ENCODE assay signal across 38 cellular contexts in the genomic region with DNA sequence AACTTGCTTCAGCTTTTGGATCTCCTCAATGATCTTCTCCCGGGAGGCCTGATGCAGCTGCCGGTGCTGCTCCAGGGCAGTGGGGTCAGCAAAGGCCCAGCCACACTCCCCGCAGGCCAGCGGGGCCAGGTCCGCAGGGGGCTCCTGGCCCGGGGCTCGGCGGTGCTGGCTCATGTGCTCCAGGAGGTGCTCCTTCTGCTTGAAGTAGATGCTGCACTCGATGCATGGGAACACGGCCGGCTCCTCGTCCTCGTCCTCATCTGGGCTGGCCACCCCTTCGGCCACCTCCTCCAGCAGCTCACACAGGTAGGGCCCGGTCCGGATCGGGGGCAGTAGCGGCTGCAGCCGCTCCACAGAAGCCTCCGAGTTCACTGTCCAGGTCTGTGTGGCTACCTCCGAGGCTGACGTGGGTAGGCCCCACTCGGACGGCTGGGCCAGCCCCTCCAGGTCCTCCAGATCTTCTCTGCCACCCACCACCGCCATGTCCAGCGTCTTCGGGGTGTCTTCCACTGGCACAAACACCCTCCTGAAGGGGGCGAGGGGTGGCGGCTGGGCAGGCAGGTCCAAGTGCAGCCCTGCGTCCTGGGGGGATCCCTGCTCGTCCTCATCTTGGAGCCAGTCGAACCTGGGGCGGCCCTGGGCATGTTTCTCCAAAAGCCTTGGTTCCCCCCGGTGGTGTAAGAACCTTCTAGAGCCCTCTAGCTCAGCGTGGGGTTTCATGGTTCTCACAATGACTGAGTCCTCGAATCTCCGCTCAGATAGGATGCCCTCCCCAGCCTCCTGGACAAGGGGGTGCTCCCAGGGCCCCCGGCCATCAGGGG. TPM values are rescaled to one million over a fixed set of nuclear protein-coding genes. Genes with fewer than 3 reads are reported as not detected.
"Had no signal": no experiment of that assay in that cellular context is flagged by ENCODE, and none has a peak within 500 bp of the region (broad histone marks: within the 10 kb centered on the region; RNA-seq: fewer than 3 reads in every experiment).

No MANE protein-coding gene starts in this region.

- DNase-seq: activated CD4-positive, alpha-beta T cell treated with anti-CD3 and anti-CD28 coated beads for 1 hour; activated CD4-positive, alpha-beta T cell treated with anti-CD3 and anti-CD28 coated beads for 48 hours; activated CD4-positive, CD25-positive, alpha-beta regulatory T cell; activated CD8-positive, alpha-beta T cell treated with anti-CD3 and anti-CD28 coated beads for 36 hours; activated gamma-delta T cell; activated naive CD4-positive, alpha-beta T cell treated with Interleukin-2 at 50 U/mL for 16 hours; activated T-cell treated with anti-CD3 and anti-CD28 coated beads, Interleukin-2, amount 50 U/mL, for 24 hours; Karpas-422; NCI-H1048; NCI-H1105 treated with DMSO at 0.1 percent for 48 hours; NCI-H1436 treated with DMSO at 0.1 percent for 48 hours; NCI-H1694 treated with DMSO at 0.1 percent for 48 hours; NCI-H2029 treated with DMSO at 0.1 percent for 48 hours; NCI-H2107; NCI-H2171; NCI-H510A; NCI-H526; NCI-H748 treated with DMSO at 0.1 percent for 48 hours; NK-92 treated with Interleukin-12 subunit alpha and Interleukin-12 subunit beta, amount 100 ng/mL, for 24 hours; PC-9; Right ventricle myocardium superior; SW 1271; T-helper 1 cell; T-helper 2 cell; T-helper 9 cell; WERI-Rb-1 had no signal

- H3K27ac ChIP-seq: adrenal gland, body of pancreas, breast epithelium, PC-9, RWPE1, WERI-Rb-1 had no signal

- H3K4me3 ChIP-seq: adrenal gland, body of pancreas, breast epithelium, MG63, PC-9 had no signal

- H2AFZ ChIP-seq: PC-9 had no signal

- H3K9me3 ChIP-seq: adrenal gland, body of pancreas, breast epithelium, MG63 had no signal

- FAIRE-seq: astrocyte, RCC 7860 had no signal

- H3K4me1 ChIP-seq: adrenal gland, breast epithelium had no signal

- H3K27me3 ChIP-seq: adrenal gland, body of pancreas, breast epithelium, MG63 had no signal

- ATAC-seq: activated CD8-positive, alpha-beta T cell treated with anti-CD3 and anti-CD28 coated beads for 36 hours; activated naive CD4-positive, alpha-beta T cell treated with anti-CD3 and anti-CD28 coated beads, Interleukin-2, amount 50 U/mL, for 72 hours; body of pancreas had no signal

- H3K4me2 ChIP-seq: PC-9 had no signal

- H3K36me3 ChIP-seq: adrenal gland, breast epithelium, MG63, WERI-Rb-1 had no signal

RNA-seq across cellular contexts. Expression of a gene that starts 24.3 kb away (rescaled TPM):
- total RNA-seq: PC-9 had no signal

RNA-seq across cellular contexts. Expression of a gene that starts 39.3 kb away (rescaled TPM):
- total RNA-seq: activated CD8-positive, alpha-beta memory T cell treated with anti-CD3 and anti-CD28 coated beads for 36 hours; activated T-helper 2 cell treated with anti-CD3 and anti-CD28 coated beads, Interferon-gamma antibody, Interleukin-2, Interleukin-4, amounts not matched to agents 10 μg/mL and 5 μg/mL and 100 μg/mL, durations not matched to agents 14 hours and 24 hours and 36 hours; adrenal gland; astrocyte; body of pancreas; cardiac septum; OCI-LY7; PC-9; Right ventricle myocardium superior had no signal
- polyA plus RNA-seq: adrenal gland had no signal
